Comparison of ENCODE assay signal across 9 cellular contexts in genomic region chr1:9438431-9439073, GRCh38.
A peak's percentile ranks its signal among the peaks of the same experiment; 100 is the strongest.
DNase-seq lines count a peak whose midpoint lies in the region; ATAC-seq and TF ChIP-seq lines count a peak whose summit lies in the region.
"Had no signal": no experiment of that assay in that cellular context is flagged by ENCODE, and none has a peak within 500 bp of the region (broad histone marks: within the 10 kb centered on the region; RNA-seq: fewer than 3 reads in every experiment).

No MANE protein-coding gene starts in this region.

- ATAC-seq in GM18858 (IDR thresholded peaks at IDR 0.05; ENCODE audit: unreplicated experiment), result no peak
- no peak for ATAC-seq in activated CD8-positive, alpha-beta T cell treated with anti-CD3 and anti-CD28 coated beads, Interleukin-2, amount 10 ng/mL, durations not matched to agents 7 days and 5 days

- no peak overlapping the region for H3K4me3 Mint-ChIP-seq in nephron
- no peak overlapping the region for H3K4me3 Mint-ChIP-seq in activated CD8-positive, alpha-beta T cell treated with anti-CD3 and anti-CD28 coated beads, Interleukin-2, amount 10 ng/mL, durations not matched to agents 7 days and 5 days
- H3K4me3 Mint-ChIP-seq: activated naive CD4-positive, alpha-beta T cell treated with anti-CD3 and anti-CD28 coated beads, Interleukin-2, amount 50 U/mL, for 24 hours had no signal

- CTCF ChIA-PET in activated CD8-positive, alpha-beta T cell treated with anti-CD3 and anti-CD28 coated beads, Interleukin-2, amount 10 ng/mL, durations not matched to agents 7 days and 5 days (lab: Charles Lee), result interaction anchor here (1.3 to 1.8 kb wide), 2 partner anchors 9 to 17 kb away, joined by 3 to 5 read pairs; no protein-coding TSS in a partner anchor

- DNase-seq in AG09309 (ENCODE audit: low read depth), result peak; percentile 48
- DNase-seq in NCI-H446 treated with DMSO at 0.1 percent for 48 hours (lab: John Stamatoyannopoulos, UW), result peak; percentile 35
- DNase-seq in epithelial cell of proximal tubule (ENCODE audit: low read depth), result peak; percentile 99
- no peak for DNase-seq in NCI-H345 (lab: John Stamatoyannopoulos, UW)
- no peak for DNase-seq in activated CD4-positive, CD25-positive, alpha-beta regulatory T cell treated with anti-CD3 and anti-CD28 coated beads, Interleukin-2, amount 50 U/mL, for 72 hours
- DNase-seq in activated CD8-positive, alpha-beta T cell treated with anti-CD3 and anti-CD28 coated beads, Interleukin-2, amount 10 ng/mL, durations not matched to agents 7 days and 5 days, result no peak

- no peaks in the 10 kb centered on the region for H3K9me3 Mint-ChIP-seq in nephron
- no peaks in the 10 kb centered on the region for H3K9me3 Mint-ChIP-seq in activated CD8-positive, alpha-beta T cell treated with anti-CD3 and anti-CD28 coated beads, Interleukin-2, amount 10 ng/mL, durations not matched to agents 7 days and 5 days (ENCODE audit: insufficient read depth)
- H3K9me3 Mint-ChIP-seq: activated naive CD4-positive, alpha-beta T cell treated with anti-CD3 and anti-CD28 coated beads, Interleukin-2, amount 50 U/mL, for 24 hours had no signal

- no peak for TF ChIP-seq CTCF in AG09309 (IDR thresholded peaks at IDR 0.05; ENCODE audit: control insufficient read depth, insufficient read depth, low read depth, low read length, missing control alignments)
- no peak for TF ChIP-seq CTCF in epithelial cell of proximal tubule (conservative IDR thresholded peaks at IDR 0.05; ENCODE audit: low read depth, low read length)
- TF ChIP-seq CTCF in nephron (IDR thresholded peaks at IDR 0.05; ENCODE audit: unreplicated experiment in 3 of 3), result no peak

- H3K27me3 Mint-ChIP-seq in nephron (ENCODE audit: low read depth), result no peaks in the 10 kb centered on the region
- peaks cover 23% of the 10 kb centered on the region for H3K27me3 Mint-ChIP-seq in activated CD8-positive, alpha-beta T cell treated with anti-CD3 and anti-CD28 coated beads, Interleukin-2, amount 10 ng/mL, durations not matched to agents 7 days and 5 days (ENCODE audit: low read depth)
- H3K27me3 Mint-ChIP-seq: activated naive CD4-positive, alpha-beta T cell treated with anti-CD3 and anti-CD28 coated beads, Interleukin-2, amount 50 U/mL, for 24 hours had no signal

- no peak overlapping the region for H3K4me3 ChIP-seq in AG09309 (ENCODE audit: control insufficient read depth, low read depth, low read length)
- H3K4me3 ChIP-seq in epithelial cell of proximal tubule (ENCODE audit: low read depth, low read length), result no peak overlapping the region

- peak overlapping the region; percentile 54 to 76 (median 57) for H3K27ac Mint-ChIP-seq in nephron
- no peak overlapping the region for H3K27ac Mint-ChIP-seq in activated CD8-positive, alpha-beta T cell treated with anti-CD3 and anti-CD28 coated beads, Interleukin-2, amount 10 ng/mL, durations not matched to agents 7 days and 5 days

- POLR2A ChIA-PET in activated CD8-positive, alpha-beta T cell treated with anti-CD3 and anti-CD28 coated beads, Interleukin-2, amount 10 ng/mL, durations not matched to agents 7 days and 5 days (lab: Charles Lee), result interaction anchor here (0.6 kb wide), 1 partner anchor 83 kb away, joined by 3 read pairs; no protein-coding TSS in a partner anchor

- H3K36me3 Mint-ChIP-seq in nephron (ENCODE audit: low read depth), result no peaks in the 10 kb centered on the region
- no peaks in the 10 kb centered on the region for H3K36me3 Mint-ChIP-seq in activated CD8-positive, alpha-beta T cell treated with anti-CD3 and anti-CD28 coated beads, Interleukin-2, amount 10 ng/mL, durations not matched to agents 7 days and 5 days (ENCODE audit: low read depth)
- H3K36me3 Mint-ChIP-seq: activated naive CD4-positive, alpha-beta T cell treated with anti-CD3 and anti-CD28 coated beads, Interleukin-2, amount 50 U/mL, for 24 hours had no signal

- peaks cover 71% of the 10 kb centered on the region for H3K4me1 Mint-ChIP-seq in nephron
- no peaks in the 10 kb centered on the region for H3K4me1 Mint-ChIP-seq in activated CD8-positive, alpha-beta T cell treated with anti-CD3 and anti-CD28 coated beads, Interleukin-2, amount 10 ng/mL, durations not matched to agents 7 days and 5 days (ENCODE audit: low read depth)
- H3K4me1 Mint-ChIP-seq: activated naive CD4-positive, alpha-beta T cell treated with anti-CD3 and anti-CD28 coated beads, Interleukin-2, amount 50 U/mL, for 24 hours had no signal

Comparison
In these comparisons a context has a peak if more than half of its experiments do, and no peak if none do; other contexts are left out.
1. DNase-seq: peak in AG09309 (single experiment), NCI-H446 treated with DMSO at 0.1 percent for 48 hours (single experiment) and epithelial cell of proximal tubule (single experiment); none in NCI-H345 (single experiment), activated CD4-positive, CD25-positive, alpha-beta regulatory T cell treated with anti-CD3 and anti-CD28 coated beads, Interleukin-2, amount 50 U/mL, for 72 hours (single experiment) and activated CD8-positive, alpha-beta T cell treated with anti-CD3 and anti-CD28 coated beads, Interleukin-2, amount 10 ng/mL, durations not matched to agents 7 days and 5 days (single experiment).